1 cellular context compared by ENCODE assay signal in the genomic region with DNA sequence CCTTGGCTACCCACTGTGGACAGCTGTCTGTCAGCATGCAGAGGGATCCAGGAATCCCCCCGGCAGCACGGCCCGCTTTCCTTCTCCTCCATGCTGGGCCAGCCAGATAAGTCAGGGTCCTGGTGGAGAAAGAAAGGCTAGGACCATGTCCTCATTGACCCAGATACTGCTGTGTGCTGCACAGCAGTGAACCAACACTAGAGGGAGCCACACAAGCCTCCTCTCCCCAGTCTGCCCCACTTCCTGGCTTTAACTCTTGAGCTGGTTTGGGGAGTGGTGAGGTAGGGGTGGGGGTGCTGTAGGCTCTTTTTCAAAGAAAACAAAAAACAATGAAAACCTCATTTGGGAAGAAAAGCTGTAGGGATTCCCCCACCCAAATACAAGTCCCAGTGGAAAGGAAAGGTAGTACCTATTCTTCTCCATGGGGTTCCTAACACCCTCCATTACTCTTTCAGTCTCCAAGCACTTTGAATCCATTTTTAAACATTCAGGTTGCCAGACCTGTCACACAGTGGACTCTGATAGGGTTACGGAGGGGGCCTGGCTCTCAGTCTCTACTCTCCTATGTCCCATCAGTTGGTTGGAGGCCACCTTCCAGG.
TF ChIP-seq lines count a peak whose summit lies in the region.

No MANE protein-coding gene starts in this region.

TF ChIP-seq in HCT116, 20 proteins besides CTCF, POLR2A, EP300 and RAD21 (continued from another document):
- TF ChIP-seq, protein P1, sequence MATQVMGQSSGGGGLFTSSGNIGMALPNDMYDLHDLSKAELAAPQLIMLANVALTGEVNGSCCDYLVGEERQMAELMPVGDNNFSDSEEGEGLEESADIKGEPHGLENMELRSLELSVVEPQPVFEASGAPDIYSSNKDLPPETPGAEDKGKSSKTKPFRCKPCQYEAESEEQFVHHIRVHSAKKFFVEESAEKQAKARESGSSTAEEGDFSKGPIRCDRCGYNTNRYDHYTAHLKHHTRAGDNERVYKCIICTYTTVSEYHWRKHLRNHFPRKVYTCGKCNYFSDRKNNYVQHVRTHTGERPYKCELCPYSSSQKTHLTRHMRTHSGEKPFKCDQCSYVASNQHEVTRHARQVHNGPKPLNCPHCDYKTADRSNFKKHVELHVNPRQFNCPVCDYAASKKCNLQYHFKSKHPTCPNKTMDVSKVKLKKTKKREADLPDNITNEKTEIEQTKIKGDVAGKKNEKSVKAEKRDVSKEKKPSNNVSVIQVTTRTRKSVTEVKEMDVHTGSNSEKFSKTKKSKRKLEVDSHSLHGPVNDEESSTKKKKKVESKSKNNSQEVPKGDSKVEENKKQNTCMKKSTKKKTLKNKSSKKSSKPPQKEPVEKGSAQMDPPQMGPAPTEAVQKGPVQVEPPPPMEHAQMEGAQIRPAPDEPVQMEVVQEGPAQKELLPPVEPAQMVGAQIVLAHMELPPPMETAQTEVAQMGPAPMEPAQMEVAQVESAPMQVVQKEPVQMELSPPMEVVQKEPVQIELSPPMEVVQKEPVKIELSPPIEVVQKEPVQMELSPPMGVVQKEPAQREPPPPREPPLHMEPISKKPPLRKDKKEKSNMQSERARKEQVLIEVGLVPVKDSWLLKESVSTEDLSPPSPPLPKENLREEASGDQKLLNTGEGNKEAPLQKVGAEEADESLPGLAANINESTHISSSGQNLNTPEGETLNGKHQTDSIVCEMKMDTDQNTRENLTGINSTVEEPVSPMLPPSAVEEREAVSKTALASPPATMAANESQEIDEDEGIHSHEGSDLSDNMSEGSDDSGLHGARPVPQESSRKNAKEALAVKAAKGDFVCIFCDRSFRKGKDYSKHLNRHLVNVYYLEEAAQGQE (IDR thresholded peaks at IDR 0.05; ENCODE audit: low read depth) = no peak
- no peak for TF ChIP-seq ZNF274 (IDR thresholded peaks at IDR 0.05; ENCODE audit: low read depth, low read length)
- TF ChIP-seq ZFX (IDR thresholded peaks at IDR 0.05) = no peak
- no peak for TF ChIP-seq YY1 (IDR thresholded peaks at IDR 0.05; ENCODE audit: extremely low read depth, insufficient replicate concordance, low read depth, low read length)
- no peak for TF ChIP-seq CEBPB (IDR thresholded peaks at IDR 0.05; ENCODE audit: low read depth)
- no peak for TF ChIP-seq ELF1 (IDR thresholded peaks at IDR 0.05; ENCODE audit: borderline replicate concordance, low read depth)
- no peak for TF ChIP-seq TCF7L2 (IDR thresholded peaks at IDR 0.05; ENCODE audit: borderline replicate concordance, extremely low read depth, insufficient read depth, insufficient read length)
- TF ChIP-seq, protein P2, sequence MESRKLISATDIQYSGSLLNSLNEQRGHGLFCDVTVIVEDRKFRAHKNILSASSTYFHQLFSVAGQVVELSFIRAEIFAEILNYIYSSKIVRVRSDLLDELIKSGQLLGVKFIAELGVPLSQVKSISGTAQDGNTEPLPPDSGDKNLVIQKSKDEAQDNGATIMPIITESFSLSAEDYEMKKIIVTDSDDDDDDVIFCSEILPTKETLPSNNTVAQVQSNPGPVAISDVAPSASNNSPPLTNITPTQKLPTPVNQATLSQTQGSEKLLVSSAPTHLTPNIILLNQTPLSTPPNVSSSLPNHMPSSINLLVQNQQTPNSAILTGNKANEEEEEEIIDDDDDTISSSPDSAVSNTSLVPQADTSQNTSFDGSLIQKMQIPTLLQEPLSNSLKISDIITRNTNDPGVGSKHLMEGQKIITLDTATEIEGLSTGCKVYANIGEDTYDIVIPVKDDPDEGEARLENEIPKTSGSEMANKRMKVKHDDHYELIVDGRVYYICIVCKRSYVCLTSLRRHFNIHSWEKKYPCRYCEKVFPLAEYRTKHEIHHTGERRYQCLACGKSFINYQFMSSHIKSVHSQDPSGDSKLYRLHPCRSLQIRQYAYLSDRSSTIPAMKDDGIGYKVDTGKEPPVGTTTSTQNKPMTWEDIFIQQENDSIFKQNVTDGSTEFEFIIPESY (IDR thresholded peaks at IDR 0.05; ENCODE audit: extremely low read depth, insufficient replicate concordance, low read length) = no peak
- no peak for TF ChIP-seq EZH2 (IDR thresholded peaks at IDR 0.05)
- no peak for TF ChIP-seq JUND (IDR thresholded peaks at IDR 0.05)
- TF ChIP-seq POLR2AphosphoS5 (IDR thresholded peaks at IDR 0.05; ENCODE audit: low read depth, low read length) = no peak
- no peak for TF ChIP-seq MAX (IDR thresholded peaks at IDR 0.05)
